8 cellular contexts compared by ENCODE assay signal in the genomic region with DNA sequence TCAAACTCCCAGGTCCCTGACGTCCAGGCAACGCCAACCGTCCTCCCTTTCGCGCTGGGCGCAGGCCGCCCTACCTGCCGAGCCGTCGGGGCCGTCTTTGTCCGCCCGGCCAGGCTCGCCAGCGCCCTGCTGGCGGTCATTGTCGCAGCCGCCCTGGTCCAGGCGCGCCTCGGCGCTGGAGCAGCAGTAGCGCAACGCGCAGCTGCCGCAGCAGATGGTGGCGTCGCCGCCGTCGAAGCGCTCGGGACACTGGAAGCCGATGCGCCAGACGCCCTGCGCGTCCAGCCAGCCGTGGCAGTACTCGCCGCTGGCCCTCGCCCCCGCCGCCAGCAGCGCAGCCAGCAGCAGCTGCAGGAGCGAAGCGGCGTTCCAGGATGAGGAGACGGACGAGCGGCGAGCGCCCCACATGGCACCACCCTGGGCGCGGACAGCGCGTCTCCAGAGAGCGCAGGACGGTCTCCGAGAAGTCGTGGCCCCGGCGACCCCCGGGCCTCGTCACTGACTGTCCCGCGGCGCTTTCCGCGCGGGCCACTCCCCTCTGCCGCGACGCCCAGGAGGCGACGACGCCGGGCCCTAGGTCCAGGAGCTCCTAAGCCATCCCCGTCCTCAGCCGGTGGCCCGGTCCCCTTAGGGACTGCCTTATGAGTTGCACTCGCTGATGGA. TPM values are rescaled to one million over a fixed set of nuclear protein-coding genes. Genes with fewer than 3 reads are reported as not detected.
DNase-seq lines count a peak whose midpoint lies in the region; ATAC-seq, FAIRE-seq and TF ChIP-seq lines count a peak whose summit lies in the region.
"Had no signal": no experiment of that assay in that cellular context is flagged by ENCODE, and none has a peak within 500 bp of the region (broad histone marks: within the 10 kb centered on the region; RNA-seq: fewer than 3 reads in every experiment).

No MANE protein-coding gene starts in this region.

- no peak overlapping the region for H2BK20ac ChIP-seq in H9 (ENCODE audit: low read depth, low read length, poor library complexity, severe bottlenecking)

- no peak overlapping the region for H2AFZ ChIP-seq in H9 (ENCODE audit: low read length)

- H3K27me3 Mint-ChIP-seq in H9 (ENCODE audit: low read depth) = peaks cover 61% of the 10 kb centered on the region

- no peak for TF ChIP-seq POLR2A in esophagus muscularis mucosa (IDR thresholded peaks at IDR 0.05; ENCODE audit: low read depth)

- H3K56ac ChIP-seq in H9 (ENCODE audit: insufficient read length, low read depth, low read length) = no peak overlapping the region

- no peak overlapping the region for H4K5ac ChIP-seq in H9 (ENCODE audit: insufficient read length, low read depth, low read length)

- no peaks in the 10 kb centered on the region for H3K79me2 ChIP-seq in H9 (ENCODE audit: insufficient read depth, low read length)

- H3K36me3 ChIP-seq in esophagus muscularis mucosa (no peaks in the 10 kb centered on the region), psoas muscle (ENCODE audit: insufficient read depth in 1 of 2, low read depth in 1 of 2) (no peaks in the 10 kb centered on the region)

- peak overlapping the region; percentile 70 for H3K4me2 ChIP-seq in H9 (ENCODE audit: insufficient read depth, insufficient read length, low read length)

- no CpG with 5 or more reads among the region's 82 CpGs for WGBS in H9 (ENCODE audit: extremely low coverage, insufficient read length, low lambda C conversion rate)
- 2% methylated on average over 30 of the region's 82 CpGs for WGBS in esophagus muscularis mucosa
- 1 to 2% (median 1%) methylated on average over 71 to 82 of the region's 82 CpGs for WGBS in psoas muscle, 3 donors

- ATAC-seq in psoas muscle = peak; percentile 57 to 73 (median 69)
- ATAC-seq: K562 had no signal

- no peak for FAIRE-seq in GM19239 (lab: Jason Lieb, UNC)
- FAIRE-seq: K562 had no signal

- H3K9me3 Mint-ChIP-seq in H9 = no peaks in the 10 kb centered on the region; a peak in 2 of 5 replicates

- H2BK120ac ChIP-seq in H9 (ENCODE audit: low read depth, low read length, poor library complexity, severe bottlenecking) = no peak overlapping the region

- no peak for TF ChIP-seq EP300 in esophagus muscularis mucosa (IDR thresholded peaks at IDR 0.05)

- DNase-seq in H9 = peak; percentile 65
- DNase-seq in esophagus muscularis mucosa (ENCODE audit: extremely low spot score) = peak; percentile 66
- DNase-seq in psoas muscle = peak; percentile 42 to 75
- DNase-seq in NCI-H446 treated with DMSO at 0.1 percent for 48 hours (lab: John Stamatoyannopoulos, UW) = no peak
- no peak for DNase-seq in HT-29 (ENCODE audit: low spot score)
- DNase-seq in GM19239 (ENCODE audit: insufficient read length, low spot score) = no peak

- H3K9me3 ChIP-seq in H9 (ENCODE audit: control insufficient read depth, low read depth, low read length) = no peaks in the 10 kb centered on the region
- no peaks in the 10 kb centered on the region for H3K9me3 ChIP-seq in esophagus muscularis mucosa
- H3K9me3 ChIP-seq in psoas muscle = no peaks in the 10 kb centered on the region

- peaks cover 16 to 22% of the 10 kb centered on the region in 2 experiments for H3K4me1 Mint-ChIP-seq in H9

- H3K23me2 ChIP-seq in H9 (ENCODE audit: insufficient read length, low read depth, low read length, poor library complexity, severe bottlenecking) = peaks cover 20% of the 10 kb centered on the region

- H3K36me3 Mint-ChIP-seq in H9 (ENCODE audit: insufficient read depth in 1 of 3, low read depth in 3 of 3) = peaks cover 5 to 20% (median 15%) of the 10 kb centered on the region in 3 experiments; a peak in 6 of 7 replicates

- no peak overlapping the region for H2BK5ac ChIP-seq in H9 (ENCODE audit: insufficient read length, low read length)

- no peak overlapping the region for H4K8ac ChIP-seq in H9 (replicated peaks; ENCODE audit: insufficient read length, low read depth, low read length)

- no peak overlapping the region for H2BK12ac ChIP-seq in H9 (ENCODE audit: insufficient read length, low read depth, low read length)

- H3K23ac ChIP-seq in H9 (ENCODE audit: insufficient read length, low read depth, low read length) = no peak overlapping the region

- H4K91ac ChIP-seq in H9 (ENCODE audit: insufficient read length, low read depth, low read length) = no peak overlapping the region

- H3K27me3 ChIP-seq in H9 (ENCODE audit: insufficient read depth, low read length) = peaks cover 6% of the 10 kb centered on the region; the same call in 1 of the 2 replicates
- H3K27me3 ChIP-seq in esophagus muscularis mucosa = peaks cover 0 to 78% (median 35%) of the 10 kb centered on the region in 4 donors
- peaks cover 0 to 14% (median 0%) of the 10 kb centered on the region in 3 donors for H3K27me3 ChIP-seq in psoas muscle (ENCODE audit: insufficient read depth in 3 of 3, low read length in 2 of 3)

- H3K4me3 ChIP-seq in esophagus muscularis mucosa (peak overlapping the region; percentile 54 to 60 (median 54)), psoas muscle (peak overlapping the region; percentile 73)
- H3K4me3 ChIP-seq: K562 had no signal

- no peak overlapping the region for H2AK5ac ChIP-seq in H9 (ENCODE audit: insufficient read length, low read length)

- H3K79me1 ChIP-seq in H9 (ENCODE audit: insufficient read depth, low read depth, low read length, poor library complexity, severe bottlenecking) = no peaks in the 10 kb centered on the region

- no peak overlapping the region for H2BK15ac ChIP-seq in H9 (ENCODE audit: low read depth, low read length)

- H3K27ac Mint-ChIP-seq in H9 = no peak overlapping the region

- H4K20me1 ChIP-seq in H9 (ENCODE audit: control insufficient read depth, insufficient read depth, insufficient read length) = no peaks in the 10 kb centered on the region

- H3T11ph ChIP-seq in H9 (ENCODE audit: low read length) = no peak overlapping the region

- no peak overlapping the region; the same call in 1 of the 2 replicates for H3K14ac ChIP-seq in H9 (ENCODE audit: insufficient read depth, low read length)

- H3K9ac ChIP-seq in H9 (ENCODE audit: extremely low read depth, insufficient read length, low read length) = no peak overlapping the region

- intact Hi-C loops in esophagus muscularis mucosa (cut with DNase I) = no loop called here
- intact Hi-C loops in psoas muscle (cut with DNase I) = loop anchor here in 1 of 2 donors (2.0 to 5.0 kb wide), 2 partner anchors 28 to 78 kb away; no protein-coding TSS in a partner anchor

- H3K18ac ChIP-seq in H9 (ENCODE audit: insufficient read length, low read depth, low read length) = no peak overlapping the region

- H3K27ac ChIP-seq in H9 (ENCODE audit: insufficient read length, low read depth, low read length) (no peak overlapping the region), esophagus muscularis mucosa (replicated peaks in 1 of 4) (no peak overlapping the region), psoas muscle (peak overlapping the region; percentile 82)

- peak overlapping the region; percentile 60 to 90 for H3K4me3 Mint-ChIP-seq in H9

- H3K4ac ChIP-seq in H9 (ENCODE audit: low read depth, low read length) = no peak overlapping the region

- H3K4me1 ChIP-seq in H9 (ENCODE audit: insufficient read depth, low read length) (peaks cover 4% of the 10 kb centered on the region; the same call in 1 of the 2 replicates), esophagus muscularis mucosa (peaks cover 11 to 33% (median 30%) of the 10 kb centered on the region in 4 donors), psoas muscle (peaks cover 6% of the 10 kb centered on the region)

- TF ChIP-seq CTCF in H9 (conservative IDR thresholded peaks at IDR 0.05) (peak; percentile 30; the same call in 1 of the 3 replicates), esophagus muscularis mucosa (IDR thresholded peaks at IDR 0.05) (no peak), psoas muscle (IDR thresholded peaks at IDR 0.05) (no peak)

TF ChIP-seq in PFSK-1, 5 proteins besides CTCF, POLR2A, EP300 and RAD21:
- TF ChIP-seq, protein P1, sequence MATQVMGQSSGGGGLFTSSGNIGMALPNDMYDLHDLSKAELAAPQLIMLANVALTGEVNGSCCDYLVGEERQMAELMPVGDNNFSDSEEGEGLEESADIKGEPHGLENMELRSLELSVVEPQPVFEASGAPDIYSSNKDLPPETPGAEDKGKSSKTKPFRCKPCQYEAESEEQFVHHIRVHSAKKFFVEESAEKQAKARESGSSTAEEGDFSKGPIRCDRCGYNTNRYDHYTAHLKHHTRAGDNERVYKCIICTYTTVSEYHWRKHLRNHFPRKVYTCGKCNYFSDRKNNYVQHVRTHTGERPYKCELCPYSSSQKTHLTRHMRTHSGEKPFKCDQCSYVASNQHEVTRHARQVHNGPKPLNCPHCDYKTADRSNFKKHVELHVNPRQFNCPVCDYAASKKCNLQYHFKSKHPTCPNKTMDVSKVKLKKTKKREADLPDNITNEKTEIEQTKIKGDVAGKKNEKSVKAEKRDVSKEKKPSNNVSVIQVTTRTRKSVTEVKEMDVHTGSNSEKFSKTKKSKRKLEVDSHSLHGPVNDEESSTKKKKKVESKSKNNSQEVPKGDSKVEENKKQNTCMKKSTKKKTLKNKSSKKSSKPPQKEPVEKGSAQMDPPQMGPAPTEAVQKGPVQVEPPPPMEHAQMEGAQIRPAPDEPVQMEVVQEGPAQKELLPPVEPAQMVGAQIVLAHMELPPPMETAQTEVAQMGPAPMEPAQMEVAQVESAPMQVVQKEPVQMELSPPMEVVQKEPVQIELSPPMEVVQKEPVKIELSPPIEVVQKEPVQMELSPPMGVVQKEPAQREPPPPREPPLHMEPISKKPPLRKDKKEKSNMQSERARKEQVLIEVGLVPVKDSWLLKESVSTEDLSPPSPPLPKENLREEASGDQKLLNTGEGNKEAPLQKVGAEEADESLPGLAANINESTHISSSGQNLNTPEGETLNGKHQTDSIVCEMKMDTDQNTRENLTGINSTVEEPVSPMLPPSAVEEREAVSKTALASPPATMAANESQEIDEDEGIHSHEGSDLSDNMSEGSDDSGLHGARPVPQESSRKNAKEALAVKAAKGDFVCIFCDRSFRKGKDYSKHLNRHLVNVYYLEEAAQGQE (IDR thresholded peaks at IDR 0.05; ENCODE audit: insufficient read depth in 1 of 2, low read depth in 2 of 2, low read length in 2 of 2) = no peak
- peak; percentile 5 for TF ChIP-seq FOXP2 (optimal IDR thresholded peaks at IDR 0.05; ENCODE audit: borderline replicate concordance, extremely low read depth, extremely low read length, insufficient read depth)
TF ChIP-seq in PFSK-1: peak in this region for 1.

RNA-seq across cellular contexts. Expression of gene SHISA2, which starts 1.1 kb away (rescaled TPM):
- total RNA-seq in H9 (2021) = 7.4 and 8.1 TPM in 2 replicates
- polyA plus RNA-seq in PFSK-1 (2012; ENCODE audit: insufficient read length, low read depth) = 2.3 TPM
- under 1 TPM in 3 of 4 donors, not detected in 1; 0.78 to 0.98 (median 0.83) TPM for total RNA-seq in esophagus muscularis mucosa
- total RNA-seq in psoas muscle = 1 to 10 TPM; 3.2 to 9.4 (median 5.2) TPM
- 1 to 10 TPM; 1.3 to 9.6 (median 3.2) TPM for polyA plus RNA-seq in psoas muscle
- not detected in 2 replicates for total RNA-seq in HT-29 (2014; rRNA removed; shearing (Covaris generic))
- total RNA-seq: K562 had no signal
- polyA plus RNA-seq: K562 had no signal

Comparison
In these comparisons a context has a peak if more than half of its experiments do, and no peak if none do; other contexts are left out.
1. DNase-seq: peak in H9 (single experiment), esophagus muscularis mucosa (single experiment) and psoas muscle (2 of 2); none in NCI-H446 treated with DMSO at 0.1 percent for 48 hours (single experiment), HT-29 (single experiment) and GM19239 (single experiment).